Comparison of ENCODE assay signal across 21 cellular contexts in genomic region chr15:70315431-70315830, GRCh38.
"Had no signal": no experiment of that assay in that cellular context is flagged by ENCODE, and none has a peak within 500 bp of the region (broad histone marks: within the 10 kb centered on the region; RNA-seq: fewer than 3 reads in every experiment).

No MANE protein-coding gene starts in this region.

- H3K4me3 Mint-ChIP-seq: dendritic cell treated with granulocyte-macrophage colony-stimulating factor and Interleukin-4, amounts not matched to agents 40 ng/mL and 50 ng/mL, for 4 days; effector memory CD8-positive, alpha-beta T cell; immature natural killer cell; naive thymus-derived CD4-positive, alpha-beta T cell had no signal

- H3K36me3 ChIP-seq: colonic mucosa, esophagus muscularis mucosa, gastroesophageal sphincter, heart left ventricle, lower lobe of right lung had no signal

- DNase-seq: cortex of kidney; effector CD8-positive, alpha-beta T cell; effector memory CD8-positive, alpha-beta T cell; foreskin keratinocyte; heart left ventricle; hypothalamus; immature natural killer cell; islet precursor cell; kidney; left colon; left ventricle myocardium superior; lower lobe of right lung; mesenchymal stem cell; midbrain; naive thymus-derived CD4-positive, alpha-beta T cell had no signal

- H3K9me3 Mint-ChIP-seq: dendritic cell treated with granulocyte-macrophage colony-stimulating factor and Interleukin-4, amounts not matched to agents 40 ng/mL and 50 ng/mL, for 4 days; effector memory CD8-positive, alpha-beta T cell; immature natural killer cell; naive thymus-derived CD4-positive, alpha-beta T cell had no signal

- H2AFZ ChIP-seq: hepatocyte had no signal

- H3K4me1 ChIP-seq: colonic mucosa, foreskin keratinocyte had no signal

- H3K27me3 ChIP-seq: colonic mucosa, esophagus muscularis mucosa, gastroesophageal sphincter, hepatocyte had no signal

- H3K79me2 ChIP-seq: hepatocyte had no signal

- H3K4me1 Mint-ChIP-seq: immature natural killer cell had no signal

- ATAC-seq: effector memory CD8-positive, alpha-beta T cell; foreskin keratinocyte; gastroesophageal sphincter; heart left ventricle; left colon; left lobe of liver; left ventricle myocardium superior; lower lobe of right lung; naive thymus-derived CD4-positive, alpha-beta T cell had no signal

- H3K27ac ChIP-seq: colonic mucosa, esophagus muscularis mucosa, foreskin keratinocyte, gastroesophageal sphincter, heart left ventricle, hepatocyte, lower lobe of right lung had no signal

- H3K27ac Mint-ChIP-seq: dendritic cell treated with granulocyte-macrophage colony-stimulating factor and Interleukin-4, amounts not matched to agents 40 ng/mL and 50 ng/mL, for 4 days; effector memory CD8-positive, alpha-beta T cell; immature natural killer cell; naive thymus-derived CD4-positive, alpha-beta T cell had no signal

- H3K4me2 ChIP-seq: hepatocyte had no signal

- H3K9me3 ChIP-seq: colonic mucosa, esophagus muscularis mucosa, gastroesophageal sphincter, heart left ventricle, lower lobe of right lung had no signal

- H3K36me3 Mint-ChIP-seq: immature natural killer cell; naive thymus-derived CD4-positive, alpha-beta T cell had no signal

- H3K4me3 ChIP-seq: colonic mucosa, esophagus muscularis mucosa, gastroesophageal sphincter, heart left ventricle, hepatocyte, lower lobe of right lung had no signal
